ENCODE assay signal across 13 cellular contexts in genomic region chr1:31371560-31371959, GRCh38. TPM values are rescaled to one million over a fixed set of nuclear protein-coding genes. Genes with fewer than 3 reads are reported as not detected.
DNase-seq lines count a peak whose midpoint lies in the region; ATAC-seq and TF ChIP-seq lines count a peak whose summit lies in the region.
"Had no signal": no experiment of that assay in that cellular context is flagged by ENCODE, and none has a peak within 500 bp of the region (broad histone marks: within the 10 kb centered on the region; RNA-seq: fewer than 3 reads in every experiment).

No MANE protein-coding gene starts in this region.

- DNase-seq in MG63 (peak; percentile 43), chondrocyte (ENCODE audit: low spot score) (no peak), smooth muscle cell (lab: John Stamatoyannopoulos, UW; ENCODE audit: unreplicated experiment) (no peak), DMS 273 treated with DMSO at 0.1 percent for 48 hours (lab: John Stamatoyannopoulos, UW) (no peak), NCI-H526 (lab: John Stamatoyannopoulos, UW) (no peak), HK-2 (ENCODE audit: unreplicated experiment) (no peak)
- DNase-seq: CD4-positive, alpha-beta T cell; MM.1S; NCI-H226; Peyer's patch had no signal

- no peak overlapping the region for H3K9ac ChIP-seq in liver (ENCODE audit: low read depth in 1 of 2, low read length in 2 of 2)
- no peak overlapping the region for H3K9ac ChIP-seq in smooth muscle cell (ENCODE audit: low read depth)

- H3K4me3 ChIP-seq in MG63 (no peak overlapping the region), liver (ENCODE audit: low read depth in 1 of 3, low read length in 3 of 3) (no peak overlapping the region), smooth muscle cell (no peak overlapping the region)
- H3K4me3 ChIP-seq: Peyer's patch had no signal

- TF ChIP-seq RAD21 in liver (IDR thresholded peaks at IDR 0.05): no peak

- no peaks in the 10 kb centered on the region for H3K27me3 Mint-ChIP-seq in chondrocyte (ENCODE audit: low read depth)
- H3K27me3 Mint-ChIP-seq: CD4-positive, alpha-beta T cell had no signal

- H3K9me3 ChIP-seq in MG63 (no peaks in the 10 kb centered on the region), liver (ENCODE audit: control insufficient read depth in 4 of 4, low read length in 3 of 4) (no peaks in the 10 kb centered on the region), smooth muscle cell (replicated peaks; ENCODE audit: low read depth) (no peaks in the 10 kb centered on the region)
- H3K9me3 ChIP-seq: Peyer's patch had no signal

- H3K36me3 Mint-ChIP-seq in chondrocyte (ENCODE audit: low read depth): peaks cover 17% of the 10 kb centered on the region

- peaks cover 9% of the 10 kb centered on the region for H3F3A ChIP-seq in smooth muscle cell (ENCODE audit: low read depth)

- peak overlapping the region; percentile 46 for H3K27ac Mint-ChIP-seq in chondrocyte (ENCODE audit: unreplicated experiment)
- H3K27ac Mint-ChIP-seq: CD4-positive, alpha-beta T cell had no signal

- H3K4me2 ChIP-seq in smooth muscle cell: no peak overlapping the region

- peak overlapping the region; percentile 88 for H3K4me3 Mint-ChIP-seq in chondrocyte (ENCODE audit: unreplicated experiment)
- H3K4me3 Mint-ChIP-seq: CD4-positive, alpha-beta T cell had no signal

- TF ChIP-seq CTCF in chondrocyte (IDR thresholded peaks at IDR 0.05): no peak
- TF ChIP-seq CTCF in liver (IDR thresholded peaks at IDR 0.05; ENCODE audit: low read depth, low read length, missing input control): no peak
- TF ChIP-seq CTCF in smooth muscle cell (IDR thresholded peaks at IDR 0.05; ENCODE audit: borderline replicate concordance, insufficient read depth, poor library complexity, severe bottlenecking): no peak

- H3K4me1 Mint-ChIP-seq in chondrocyte (ENCODE audit: low read depth): peaks cover 64% of the 10 kb centered on the region

- H3K9me3 Mint-ChIP-seq in chondrocyte (ENCODE audit: low read depth): no peaks in the 10 kb centered on the region
- H3K9me3 Mint-ChIP-seq: CD4-positive, alpha-beta T cell had no signal

- peaks cover 2% of the 10 kb centered on the region for H3K36me3 ChIP-seq in MG63
- H3K36me3 ChIP-seq in liver (ENCODE audit: control insufficient read depth in 4 of 4, insufficient read depth in 3 of 4, low read depth in 1 of 4, low read length in 3 of 4): no peaks in the 10 kb centered on the region
- no peaks in the 10 kb centered on the region for H3K36me3 ChIP-seq in smooth muscle cell (ENCODE audit: low read depth)
- H3K36me3 ChIP-seq: Peyer's patch had no signal

- 36% methylated on average over 6 of the region's 6 CpGs for WGBS in liver
- 74% methylated on average over 6 of the region's 6 CpGs for WGBS in smooth muscle cell (ENCODE audit: low lambda C conversion rate)

- no peaks in the 10 kb centered on the region for H4K20me1 ChIP-seq in smooth muscle cell (ENCODE audit: low read depth)

- H3K27me3 ChIP-seq in MG63 (no peaks in the 10 kb centered on the region), liver (ENCODE audit: control insufficient read depth in 4 of 4, insufficient read depth in 4 of 4, low read length in 3 of 4) (no peaks in the 10 kb centered on the region), smooth muscle cell (ENCODE audit: low read depth) (no peaks in the 10 kb centered on the region)
- H3K27me3 ChIP-seq: Peyer's patch had no signal

- no peak overlapping the region for H2AFZ ChIP-seq in smooth muscle cell (ENCODE audit: low read depth)

- no peak for ATAC-seq in GM21723 (IDR thresholded peaks at IDR 0.05; ENCODE audit: unreplicated experiment)

- H3K27ac ChIP-seq in liver (ENCODE audit: low read depth in 1 of 2, low read length in 2 of 2): no peak overlapping the region
- H3K27ac ChIP-seq in smooth muscle cell (ENCODE audit: low read depth): peak overlapping the region; percentile 7
- H3K27ac ChIP-seq: VCaP had no signal

- no peaks in the 10 kb centered on the region for H3K79me2 ChIP-seq in smooth muscle cell (ENCODE audit: low read depth)

- H3K4me1 ChIP-seq in liver (ENCODE audit: control insufficient read depth in 4 of 4, insufficient read depth in 4 of 4, low read length in 3 of 4) (peaks cover 12 to 30% (median 26%) of the 10 kb centered on the region in 4 donors), smooth muscle cell (ENCODE audit: low read depth) (peaks cover 14% of the 10 kb centered on the region)

TF ChIP-seq in liver, 16 proteins besides CTCF, POLR2A, EP300 and RAD21:
- peak; percentile 50 to 60 for TF ChIP-seq RXRA (IDR thresholded peaks at IDR 0.05)
- TF ChIP-seq EGR1 (IDR thresholded peaks at IDR 0.05; ENCODE audit: low read depth in 2 of 2): no peak
- TF ChIP-seq YY1 (IDR thresholded peaks at IDR 0.05): no peak
- TF ChIP-seq NR2F2 (IDR thresholded peaks at IDR 0.05): peak; percentile 72
- TF ChIP-seq FOXA2 (IDR thresholded peaks at IDR 0.05): no peak
- no peak for TF ChIP-seq FOXA1 (IDR thresholded peaks at IDR 0.05)
- no peak for TF ChIP-seq JUND (IDR thresholded peaks at IDR 0.05)
- TF ChIP-seq REST (IDR thresholded peaks at IDR 0.05): no peak
- TF ChIP-seq SP1 (IDR thresholded peaks at IDR 0.05): no peak
- TF ChIP-seq HNF4A (conservative IDR thresholded peaks at IDR 0.05): no peak
- TF ChIP-seq MAX (IDR thresholded peaks at IDR 0.05): no peak
- no peak for TF ChIP-seq TAF1 (conservative IDR thresholded peaks at IDR 0.05)
- TF ChIP-seq ZBTB33 (IDR thresholded peaks at IDR 0.05): no peak
- TF ChIP-seq ATF3 (IDR thresholded peaks at IDR 0.05): no peak
- no peak for TF ChIP-seq GABPA (IDR thresholded peaks at IDR 0.05 in 1 of 2, conservative IDR thresholded peaks at IDR 0.05 in 1 of 2)

RNA-seq across cellular contexts. Expression of gene FABP3, which starts 1.3 kb away (rescaled TPM):
- total RNA-seq in MG63 (2014; rRNA removed; shearing (Covaris generic); ENCODE audit: low replicate concordance): 18.5 and 72.0 TPM in 2 replicates
- total RNA-seq in chondrocyte (51.8 to 83.8 TPM (median 81.4 TPM) in 3 replicates), liver (10 to 100 TPM in 1 of 2 donors, 1 to 10 TPM in 1; 4.2 to 28.2 TPM), smooth muscle cell (2.5 and 10.1 TPM in 2 replicates)
- polyA plus RNA-seq in liver (1 to 10 TPM; 2.8 to 6.1 TPM), smooth muscle cell (6.9 and 7.4 TPM in 2 replicates)
- total RNA-seq: CD4-positive, alpha-beta T cell had no signal

RNA-seq across cellular contexts. Expression of gene SERINC2, which starts 41.5 kb away (rescaled TPM):
- 25.8 and 32.4 TPM in 2 replicates for total RNA-seq in MG63 (2014; rRNA removed; shearing (Covaris generic); ENCODE audit: low replicate concordance)
- 9.1 to 19.8 TPM (median 19.1 TPM) in 3 replicates for total RNA-seq in chondrocyte
- total RNA-seq in liver: 10 to 100 TPM in 1 of 2 donors, 1 to 10 TPM in 1; 4.9 to 27.8 TPM
- 10 to 100 TPM; 49.6 to 66.4 TPM for polyA plus RNA-seq in liver
- total RNA-seq in smooth muscle cell: 26.4 and 31.6 TPM in 2 replicates
- polyA plus RNA-seq in smooth muscle cell: 41.3 and 98.8 TPM in 2 replicates
